23 cellular contexts compared by ENCODE assay signal in the genomic region with DNA sequence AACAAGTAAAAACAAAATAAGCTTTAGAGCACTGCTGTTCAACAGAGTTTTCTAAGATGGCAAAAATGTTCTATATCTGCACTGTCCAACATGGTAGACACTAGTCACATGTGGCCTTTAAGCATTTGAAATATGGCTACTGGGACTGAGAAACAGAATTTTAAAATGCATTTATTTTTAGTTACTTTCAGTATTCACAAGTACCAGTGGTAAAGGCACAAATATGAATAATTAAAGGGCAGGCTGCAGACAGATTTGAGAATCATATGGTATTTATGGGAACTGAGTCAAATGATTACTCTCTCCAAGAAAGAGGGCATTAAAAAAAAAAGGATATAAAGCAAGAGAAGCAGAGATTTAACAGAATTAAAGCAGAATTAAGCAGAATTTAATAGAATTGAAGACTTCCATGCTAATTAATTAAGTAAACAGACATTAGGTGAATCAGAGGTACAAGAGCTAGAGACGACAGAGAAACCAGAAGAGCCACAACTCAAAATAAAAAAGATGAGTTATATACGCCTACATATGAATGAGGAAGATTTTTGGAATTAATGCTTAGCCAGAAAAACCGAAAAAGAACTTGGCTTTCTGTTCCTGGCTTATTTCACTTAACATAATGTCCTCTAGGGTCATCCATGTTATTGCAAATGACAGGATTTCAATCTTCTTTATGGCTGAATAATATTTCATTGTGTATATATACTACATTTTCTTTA.
DNase-seq lines count a peak whose midpoint lies in the region; ATAC-seq and TF ChIP-seq lines count a peak whose summit lies in the region.
"Had no signal": no experiment of that assay in that cellular context is flagged by ENCODE, and none has a peak within 500 bp of the region (broad histone marks: within the 10 kb centered on the region; RNA-seq: fewer than 3 reads in every experiment).

No MANE protein-coding gene starts in this region.

- peaks cover 20% of the 10 kb centered on the region for H3K36me3 Mint-ChIP-seq in stimulated activated effector memory CD8-positive, alpha-beta T cell treated with anti-CD3 and anti-CD28 coated beads, Interleukin-12 subunit alpha, Interleukin-12 subunit beta, amount 100 ng/mL, for 72 hours
- H3K36me3 Mint-ChIP-seq in Caco-2 (ENCODE audit: insufficient read depth, unreplicated experiment): peaks cover 8% of the 10 kb centered on the region

- H3K9me3 ChIP-seq in PC-3 (ENCODE audit: low read length): no peaks in the 10 kb centered on the region
- H3K9me3 ChIP-seq in Caco-2: peaks cover 9% of the 10 kb centered on the region; the same call in 1 of the 2 replicates
- H3K9me3 ChIP-seq: body of pancreas, pancreas had no signal

- CTCF ChIA-PET in PC-3 (lab: Charles Lee): no interaction called here
- CTCF ChIA-PET in Caco-2 (lab: Charles Lee): no interaction called here

- TF ChIP-seq CTCF in GM12865 (IDR thresholded peaks at IDR 0.05; ENCODE audit: insufficient read depth, low read depth, low read length, missing control alignments): no peak
- TF ChIP-seq CTCF in KMS-11 (conservative IDR thresholded peaks at IDR 0.05; ENCODE audit: low read depth, low read length): no peak
- TF ChIP-seq CTCF in fibroblast of mammary gland (conservative IDR thresholded peaks at IDR 0.05; ENCODE audit: control insufficient read depth, insufficient read depth, low read depth, low read length): no peak
- TF ChIP-seq CTCF in PC-3 (conservative IDR thresholded peaks at IDR 0.05; ENCODE audit: low read depth, low read length): no peak
- TF ChIP-seq CTCF in Caco-2 (IDR thresholded peaks at IDR 0.05; ENCODE audit: insufficient read depth in 1 of 2, low read depth in 1 of 2, low read length in 1 of 2, severe bottlenecking in 1 of 2, unreplicated experiment in 1 of 2): no peak

- H2AFZ ChIP-seq in KMS-11 (ENCODE audit: low read depth): no peak overlapping the region
- no peak overlapping the region for H2AFZ ChIP-seq in PC-3 (ENCODE audit: low read length)

- ATAC-seq in stimulated activated effector memory CD8-positive, alpha-beta T cell treated with anti-CD3 and anti-CD28 coated beads, Interleukin-12 subunit alpha, Interleukin-12 subunit beta, amount 100 ng/mL, for 72 hours: no peak
- no peak for ATAC-seq in PC-3
- ATAC-seq in GM21526 (IDR thresholded peaks at IDR 0.05; ENCODE audit: low FRiP score, unreplicated experiment): no peak
- ATAC-seq: body of pancreas; foreskin keratinocyte; HCT116; naive thymus-derived CD8-positive, alpha-beta T cell; right cardiac atrium; stimulated activated naive CD8-positive, alpha-beta T cell treated with anti-CD3 and anti-CD28 coated beads, Interleukin-15, amount 100 ng/mL, for 72 hours had no signal

- H3K9ac ChIP-seq in KMS-11 (no peak overlapping the region), PC-3 (ENCODE audit: low read length) (no peak overlapping the region)

- no peaks in the 10 kb centered on the region for H3K9me3 Mint-ChIP-seq in stimulated activated effector memory CD8-positive, alpha-beta T cell treated with anti-CD3 and anti-CD28 coated beads, Interleukin-12 subunit alpha, Interleukin-12 subunit beta, amount 100 ng/mL, for 72 hours
- peaks cover 10% of the 10 kb centered on the region for H3K9me3 Mint-ChIP-seq in Caco-2 (ENCODE audit: unreplicated experiment)

- no TSS peak for BruUV-seq in PC-3 (replicated peaks; lab: Mats Ljungman, UMichigan)
- no TSS peak for BruUV-seq in Caco-2 (replicated peaks; lab: Mats Ljungman, UMichigan)

- H3K27me3 Mint-ChIP-seq in Caco-2 (ENCODE audit: insufficient read depth, unreplicated experiment): no peaks in the 10 kb centered on the region
- H3K27me3 Mint-ChIP-seq: activated CD4-positive, alpha-beta T cell treated with anti-CD3 and anti-CD28 coated beads, Interleukin-2, amount 10 ng/mL, durations not matched to agents 7 days and 5 days; naive thymus-derived CD8-positive, alpha-beta T cell; stimulated activated naive CD8-positive, alpha-beta T cell treated with anti-CD3 and anti-CD28 coated beads, Interleukin-15, amount 100 ng/mL, for 72 hours had no signal

- DNase-seq in GM12865 (ENCODE audit: low read depth) (peak; percentile 45), fibroblast of mammary gland (ENCODE audit: low read depth) (peak; percentile 76), PC-3 (no peak), Caco-2 (no peak)
- no peak for DNase-seq in stimulated activated effector memory CD8-positive, alpha-beta T cell treated with anti-CD3 and anti-CD28 coated beads, Interleukin-12 subunit alpha, Interleukin-12 subunit beta, amount 100 ng/mL, for 72 hours (ENCODE audit: low spot score in 2 of 2)
- no peak for DNase-seq in effector CD8-positive, alpha-beta T cell (lab: John Stamatoyannopoulos, UW)
- DNase-seq: activated CD4-positive, alpha-beta T cell treated with anti-CD3 and anti-CD28 coated beads, Interleukin-2, amount 10 ng/mL, durations not matched to agents 7 days and 5 days; body of pancreas; DMS53; effector memory CD4-positive, alpha-beta T cell; erythroblast; foreskin keratinocyte; GDM1; naive thymus-derived CD8-positive, alpha-beta T cell; NCI-H1105; NCI-H2029; NCI-H2227 treated with DMSO at 0.1 percent for 48 hours; pancreas; right cardiac atrium; stimulated activated naive CD8-positive, alpha-beta T cell treated with anti-CD3 and anti-CD28 coated beads, Interleukin-15, amount 100 ng/mL, for 72 hours had no signal

- H3K27ac Mint-ChIP-seq in stimulated activated effector memory CD8-positive, alpha-beta T cell treated with anti-CD3 and anti-CD28 coated beads, Interleukin-12 subunit alpha, Interleukin-12 subunit beta, amount 100 ng/mL, for 72 hours: peak overlapping the region; percentile 26
- no peak overlapping the region for H3K27ac Mint-ChIP-seq in Caco-2 (ENCODE audit: unreplicated experiment)
- H3K27ac Mint-ChIP-seq: activated CD4-positive, alpha-beta T cell treated with anti-CD3 and anti-CD28 coated beads, Interleukin-2, amount 10 ng/mL, durations not matched to agents 7 days and 5 days had no signal

- H3K27ac ChIP-seq in KMS-11: no peak overlapping the region
- H3K27ac ChIP-seq in PC-3 (ENCODE audit: low read length): no peak overlapping the region
- H3K27ac ChIP-seq: foreskin keratinocyte had no signal

- H3K4me1 ChIP-seq in KMS-11 (ENCODE audit: low read depth, poor library complexity, severe bottlenecking) (peaks cover 39% of the 10 kb centered on the region), PC-3 (ENCODE audit: insufficient read depth, low read length) (peaks cover 25% of the 10 kb centered on the region), Caco-2 (peaks cover 12% of the 10 kb centered on the region)

- no peaks in the 10 kb centered on the region for H4K20me1 ChIP-seq in KMS-11 (ENCODE audit: insufficient read depth)
- no peaks in the 10 kb centered on the region for H4K20me1 ChIP-seq in PC-3 (ENCODE audit: low read length)

- H3K4me3 ChIP-seq in GM12865 (ENCODE audit: low read depth, low read length) (no peak overlapping the region), KMS-11 (IDR thresholded peaks at IDR 0.05; ENCODE audit: insufficient read depth, low read depth, low read length) (no peak overlapping the region), fibroblast of mammary gland (ENCODE audit: control insufficient read depth, low read depth, low read length) (no peak overlapping the region), PC-3 (ENCODE audit: low read length) (no peak overlapping the region), Caco-2 (ENCODE audit: low read depth, low read length) (no peak overlapping the region)
- H3K4me3 ChIP-seq: body of pancreas, pancreas had no signal

- H3F3A ChIP-seq in PC-3 (ENCODE audit: low read length, unreplicated experiment): peaks cover 6% of the 10 kb centered on the region

- POLR2A ChIA-PET in PC-3 (lab: Charles Lee; ENCODE audit: unreplicated experiment): no interaction called here
- POLR2A ChIA-PET in Caco-2 (lab: Charles Lee): no interaction called here

- peaks cover 42% of the 10 kb centered on the region for H3K4me1 Mint-ChIP-seq in stimulated activated effector memory CD8-positive, alpha-beta T cell treated with anti-CD3 and anti-CD28 coated beads, Interleukin-12 subunit alpha, Interleukin-12 subunit beta, amount 100 ng/mL, for 72 hours
- peaks cover 10% of the 10 kb centered on the region for H3K4me1 Mint-ChIP-seq in Caco-2 (ENCODE audit: low read depth, unreplicated experiment)

- H3K4me2 ChIP-seq in KMS-11 (peak overlapping the region; percentile 40; the same call in 1 of the 2 replicates), PC-3 (ENCODE audit: low read length) (no peak overlapping the region)

- H3K36me3 ChIP-seq in KMS-11 (ENCODE audit: insufficient read depth): no peaks in the 10 kb centered on the region
- no peaks in the 10 kb centered on the region for H3K36me3 ChIP-seq in PC-3 (ENCODE audit: low read depth, low read length)
- H3K36me3 ChIP-seq in Caco-2 (ENCODE audit: control insufficient read depth, insufficient read depth, low read length): no peaks in the 10 kb centered on the region; the same call in 1 of the 2 replicates
- H3K36me3 ChIP-seq: pancreas had no signal

- H3K4me3 Mint-ChIP-seq in stimulated activated effector memory CD8-positive, alpha-beta T cell treated with anti-CD3 and anti-CD28 coated beads, Interleukin-12 subunit alpha, Interleukin-12 subunit beta, amount 100 ng/mL, for 72 hours: peak overlapping the region; percentile 6
- H3K4me3 Mint-ChIP-seq in Caco-2 (ENCODE audit: unreplicated experiment): no peak overlapping the region
- H3K4me3 Mint-ChIP-seq: activated CD4-positive, alpha-beta T cell treated with anti-CD3 and anti-CD28 coated beads, Interleukin-2, amount 10 ng/mL, durations not matched to agents 7 days and 5 days had no signal

- H3K79me2 ChIP-seq in KMS-11 (ENCODE audit: insufficient read depth, low read depth) (no peaks in the 10 kb centered on the region), PC-3 (ENCODE audit: low read length) (no peaks in the 10 kb centered on the region)

- no peaks in the 10 kb centered on the region for H3K9me2 ChIP-seq in PC-3 (replicated peaks; ENCODE audit: low read length)

- intact Hi-C loops in PC-3 (cut with micrococcal nuclease): loop anchor here (5.0 kb wide), 1 partner anchor 168 kb away; a partner anchor contains a TSS
- intact Hi-C loops in Caco-2 (cut with micrococcal nuclease; ENCODE audit: unreplicated experiment): no loop called here

- H3K27me3 ChIP-seq in KMS-11 (ENCODE audit: insufficient read depth, low read depth): no peaks in the 10 kb centered on the region; the same call in 1 of the 2 replicates
- no peaks in the 10 kb centered on the region for H3K27me3 ChIP-seq in PC-3 (ENCODE audit: low read length)
- H3K27me3 ChIP-seq in Caco-2 (replicated peaks; ENCODE audit: control insufficient read depth, insufficient read depth, low read length): no peaks in the 10 kb centered on the region
- H3K27me3 ChIP-seq: body of pancreas, foreskin keratinocyte, pancreas had no signal

Comparison
In these comparisons a context has a peak if more than half of its experiments do, and no peak if none do; other contexts are left out.
1. DNase-seq: peak in GM12865 (single experiment) and fibroblast of mammary gland (single experiment); none in stimulated activated effector memory CD8-positive, alpha-beta T cell treated with anti-CD3 and anti-CD28 coated beads, Interleukin-12 subunit alpha, Interleukin-12 subunit beta, amount 100 ng/mL, for 72 hours (0 of 2), PC-3 (single experiment), Caco-2 (0 of 2) and effector CD8-positive, alpha-beta T cell (single experiment).